ENCODE assay signal across 24 cellular contexts in genomic region chr15:48168626-48169025, GRCh38. TPM values are rescaled to one million over a fixed set of nuclear protein-coding genes. Genes with fewer than 3 reads are reported as not detected.
A peak's percentile ranks its signal among the peaks of the same experiment; 100 is the strongest.
DNase-seq lines count a peak whose midpoint lies in the region; ATAC-seq and TF ChIP-seq lines count a peak whose summit lies in the region.
"Had no signal": no experiment of that assay in that cellular context is flagged by ENCODE, and none has a peak within 500 bp of the region (broad histone marks: within the 10 kb centered on the region; RNA-seq: fewer than 3 reads in every experiment).

No MANE protein-coding gene starts in this region.

- H3K9me3 ChIP-seq in Karpas-422 (ENCODE audit: low read length) (no peaks in the 10 kb centered on the region), prostate gland (no peaks in the 10 kb centered on the region)
- H3K9me3 ChIP-seq: BE2C had no signal

- H3K4me1 ChIP-seq in GM23338 (ENCODE audit: insufficient read depth) = peaks cover 20% of the 10 kb centered on the region
- peaks cover 14% of the 10 kb centered on the region for H3K4me1 ChIP-seq in Karpas-422 (ENCODE audit: low read length)
- H3K4me1 ChIP-seq in prostate gland (replicated peaks) = no peaks in the 10 kb centered on the region
- H3K4me1 ChIP-seq: BE2C had no signal

- H3K9me3 Mint-ChIP-seq in GM23338 = no peaks in the 10 kb centered on the region
- peaks cover 10% of the 10 kb centered on the region for H3K9me3 Mint-ChIP-seq in neural crest cell
- H3K9me3 Mint-ChIP-seq: IgD-negative memory B cell had no signal

- TF ChIP-seq POLR2A in prostate gland (IDR thresholded peaks at IDR 0.05) = no peak

- H4K20me1 ChIP-seq in GM23338 (replicated peaks; ENCODE audit: insufficient read depth) (0 out of 2 replicates have a peak, but pooled peaks cover 8% of the 10 kb centered on the region), Karpas-422 (ENCODE audit: insufficient read depth, low read depth, low read length) (no peaks in the 10 kb centered on the region)

- H3K27ac ChIP-seq in GM23338 (ENCODE audit: low read depth) (no peak overlapping the region), Karpas-422 (ENCODE audit: low read length) (no peak overlapping the region), prostate gland (no peak overlapping the region)
- H3K27ac ChIP-seq: HL-60 had no signal

- H3K4me3 ChIP-seq in GM23338 = no peak overlapping the region
- no peak overlapping the region for H3K4me3 ChIP-seq in Karpas-422 (ENCODE audit: low read length)
- H3K4me3 ChIP-seq in prostate gland = no peak overlapping the region
- H3K4me3 ChIP-seq: GM12878 had no signal

- H3K27me3 ChIP-seq in GM23338 (ENCODE audit: insufficient read depth) (no peaks in the 10 kb centered on the region), Karpas-422 (ENCODE audit: low read length) (no peaks in the 10 kb centered on the region), prostate gland (replicated peaks; ENCODE audit: insufficient read depth) (no peaks in the 10 kb centered on the region)
- H3K27me3 ChIP-seq: BE2C had no signal

- no peak for DNase-seq in GM23338 (ENCODE audit: low spot score)
- DNase-seq in Karpas-422 = peak; percentile 23
- DNase-seq in neural crest cell (ENCODE audit: low read depth, low spot score) = no peak
- DNase-seq in prostate gland (ENCODE audit: low spot score) = no peak
- DNase-seq: ACHN; BE2C; C1 segment of cervical spinal cord; CD4-positive, CD25-positive, alpha-beta regulatory T cell; CD8-positive, alpha-beta memory T cell; COR-L47; DMS 273 treated with DMSO at 0.1 percent for 48 hours; DMS53; DND-41; EL; HCEC 1CT; KG1 had no signal

- 0 out of 2 replicates have a peak, but pooled peaks cover 9% of the 10 kb centered on the region for H3K36me3 ChIP-seq in GM23338 (ENCODE audit: insufficient read depth)
- H3K36me3 ChIP-seq in Karpas-422 (ENCODE audit: insufficient read depth, low read length) = peaks cover 41% of the 10 kb centered on the region
- no peaks in the 10 kb centered on the region for H3K36me3 ChIP-seq in prostate gland

- intact Hi-C loops in prostate gland (cut with DNase I) = no loop called here

- no peaks in the 10 kb centered on the region for H3K27me3 Mint-ChIP-seq in GM23338 (ENCODE audit: insufficient read depth, low read depth, poor library complexity)
- no peaks in the 10 kb centered on the region for H3K27me3 Mint-ChIP-seq in neural crest cell (ENCODE audit: low read depth)
- H3K27me3 Mint-ChIP-seq: CD4-positive, CD25-positive, alpha-beta regulatory T cell; CD8-positive, alpha-beta memory T cell; IgD-negative memory B cell had no signal

- peaks cover 71% of the 10 kb centered on the region for H3K79me2 ChIP-seq in GM23338 (replicated peaks; ENCODE audit: insufficient read depth)
- peaks cover 81% of the 10 kb centered on the region for H3K79me2 ChIP-seq in Karpas-422 (ENCODE audit: low read length)

- TF ChIP-seq CTCF in GM23338 (conservative IDR thresholded peaks at IDR 0.05; ENCODE audit: low read depth in 2 of 2) (no peak), neural crest cell (conservative IDR thresholded peaks at IDR 0.05) (no peak), prostate gland (IDR thresholded peaks at IDR 0.05) (no peak)

- no peaks in the 10 kb centered on the region for H3F3A ChIP-seq in GM23338 (replicated peaks; ENCODE audit: low read depth)

- 60% methylated on average over 3 of the region's 3 CpGs for WGBS in prostate gland

- H2AFZ ChIP-seq in GM23338 = no peak overlapping the region
- H2AFZ ChIP-seq in Karpas-422 (ENCODE audit: low read length) = no peak overlapping the region

- no peak for ATAC-seq in GM23338
- no peak for ATAC-seq in HG03159 (IDR thresholded peaks at IDR 0.05; ENCODE audit: unreplicated experiment)
- ATAC-seq: GM12878 had no signal

- H3K4me1 Mint-ChIP-seq in GM23338 (peaks cover 32% of the 10 kb centered on the region), neural crest cell (peaks cover 24% of the 10 kb centered on the region)

- H3K4me2 ChIP-seq in GM23338 (no peak overlapping the region), Karpas-422 (ENCODE audit: low read depth, low read length, poor library complexity, severe bottlenecking) (no peak overlapping the region)

- H3K36me3 Mint-ChIP-seq in GM23338 (ENCODE audit: low read depth) = peaks cover 37% of the 10 kb centered on the region
- H3K36me3 Mint-ChIP-seq in neural crest cell (ENCODE audit: low read depth) = peaks cover 45% of the 10 kb centered on the region

- H3K4me3 Mint-ChIP-seq in GM23338 (no peak overlapping the region), neural crest cell (peak overlapping the region; percentile 29)
- H3K4me3 Mint-ChIP-seq: CD4-positive, CD25-positive, alpha-beta regulatory T cell; CD8-positive, alpha-beta memory T cell; IgD-negative memory B cell had no signal

- H3K9me2 ChIP-seq in GM23338 (ENCODE audit: insufficient read depth) = no peaks in the 10 kb centered on the region
- 0 out of 2 replicates have a peak, but pooled peaks cover 5% of the 10 kb centered on the region for H3K9me2 ChIP-seq in Karpas-422 (replicated peaks; ENCODE audit: insufficient read depth, low read length)

- no peak overlapping the region for H3K9ac ChIP-seq in Karpas-422 (ENCODE audit: low read length)

- H3K27ac Mint-ChIP-seq in GM23338 = peak overlapping the region; percentile 79
- H3K27ac Mint-ChIP-seq in neural crest cell (ENCODE audit: unreplicated experiment) = peak overlapping the region; percentile 13
- H3K27ac Mint-ChIP-seq: CD4-positive, CD25-positive, alpha-beta regulatory T cell; CD8-positive, alpha-beta memory T cell; IgD-negative memory B cell had no signal

TF ChIP-seq in GM23338, 12 proteins besides CTCF, POLR2A, EP300 and RAD21 (continues in another document):
- TF ChIP-seq JUNB (IDR thresholded peaks at IDR 0.05; ENCODE audit: unreplicated experiment) (no peak), EZH2phosphoT487 (IDR thresholded peaks at IDR 0.05; ENCODE audit: unreplicated experiment) (no peak)

RNA-seq across cellular contexts. Expression of gene MYEF2, which starts 9.5 kb away (rescaled TPM):
- 60.7 and 79.7 TPM in 2 replicates for total RNA-seq in GM23338 (2014; rRNA removed; shearing (Covaris generic))
- polyA plus RNA-seq in GM23338 (2016; fragmentation: Nextera tagmentation; extraction: Ambion mirVana) = 55.5 and 62.0 TPM in 2 replicates
- total RNA-seq in Karpas-422 (2014; rRNA removed; shearing (Covaris generic); ENCODE audit: low replicate concordance) = 50.0 and 53.8 TPM in 2 replicates
- total RNA-seq in neural crest cell = 110 and 111 TPM in 2 replicates
- total RNA-seq in prostate gland = 10 to 100 TPM; 10.2 to 23.3 TPM

RNA-seq across cellular contexts. Expression of gene CTXN2, which starts 22.8 kb away (rescaled TPM):
- not detected in 2 replicates for total RNA-seq in GM23338 (2014; rRNA removed; shearing (Covaris generic))
- polyA plus RNA-seq in GM23338 (2016; fragmentation: Nextera tagmentation; extraction: Ambion mirVana) = 0.10 TPM in 1 of 2 replicates, not detected in the other
- total RNA-seq in Karpas-422 (2014; rRNA removed; shearing (Covaris generic); ENCODE audit: low replicate concordance) = not detected in 2 replicates
- total RNA-seq in neural crest cell = 0.18 and 0.26 TPM in 2 replicates
- not detected for total RNA-seq in prostate gland
- total RNA-seq: A172; CD4-positive, CD25-positive, alpha-beta regulatory T cell; CD8-positive, alpha-beta memory T cell; G401; H4; HT1080 had no signal
- polyA plus RNA-seq: CD4-positive, CD25-positive, alpha-beta regulatory T cell; CD8-positive, alpha-beta memory T cell; IgD-negative memory B cell had no signal

RNA-seq across cellular contexts. Expression of gene SLC12A1, which starts 37.5 kb away (rescaled TPM):
- total RNA-seq in GM23338 (2014; rRNA removed; shearing (Covaris generic)) = 0.19 and 0.59 TPM in 2 replicates
- polyA plus RNA-seq in GM23338 (2016; fragmentation: Nextera tagmentation; extraction: Ambion mirVana) = 0.52 and 0.57 TPM in 2 replicates
- total RNA-seq in Karpas-422 (2014; rRNA removed; shearing (Covaris generic); ENCODE audit: low replicate concordance) = not detected in 2 replicates
- total RNA-seq in neural crest cell = 0.16 and 0.20 TPM in 2 replicates
- total RNA-seq in prostate gland = not detected
- total RNA-seq: A172; CD4-positive, CD25-positive, alpha-beta regulatory T cell; CD8-positive, alpha-beta memory T cell; G401; H4; HT1080 had no signal
- polyA plus RNA-seq: CD4-positive, CD25-positive, alpha-beta regulatory T cell; CD8-positive, alpha-beta memory T cell; GM12878; IgD-negative memory B cell had no signal

RNA-seq across cellular contexts. Expression of gene SLC24A5, which starts 47.8 kb away (rescaled TPM):
- not detected in 2 replicates for total RNA-seq in GM23338 (2014; rRNA removed; shearing (Covaris generic))
- polyA plus RNA-seq in GM23338 (2016; fragmentation: Nextera tagmentation; extraction: Ambion mirVana) = 0.23 and 0.39 TPM in 2 replicates
- total RNA-seq in Karpas-422 (2014; rRNA removed; shearing (Covaris generic); ENCODE audit: low replicate concordance) = not detected in 2 replicates
- total RNA-seq in neural crest cell (0.16 TPM in 1 of 2 replicates, not detected in the other), prostate gland (not detected)
- total RNA-seq: A172; CD4-positive, CD25-positive, alpha-beta regulatory T cell; CD8-positive, alpha-beta memory T cell; G401; GM12878; H4; HT1080 had no signal
- polyA plus RNA-seq: CD4-positive, CD25-positive, alpha-beta regulatory T cell; CD8-positive, alpha-beta memory T cell; GM12878; IgD-negative memory B cell had no signal
